In genomic region chr5:132243366-132243977, GRCh38 we compare ENCODE assay signal across 24 cellular contexts. TPM values are rescaled to one million over a fixed set of nuclear protein-coding genes. Genes with fewer than 3 reads are reported as not detected.
DNase-seq lines count a peak whose midpoint lies in the region; ATAC-seq and TF ChIP-seq lines count a peak whose summit lies in the region.
"Had no signal": no experiment of that assay in that cellular context is flagged by ENCODE, and none has a peak within 500 bp of the region (broad histone marks: within the 10 kb centered on the region; RNA-seq: fewer than 3 reads in every experiment).

No MANE protein-coding gene starts in this region.

- H3K4me3 Mint-ChIP-seq in activated naive CD4-positive, alpha-beta T cell treated with anti-CD3 and anti-CD28 coated beads, Interleukin-2, amount 10 ng/mL, durations not matched to agents 7 days and 5 days = no peak overlapping the region
- H3K4me3 Mint-ChIP-seq: activated CD8-positive, alpha-beta T cell treated with anti-CD3 and anti-CD28 coated beads for 36 hours; activated naive CD8-positive, alpha-beta T cell treated with anti-CD3 and anti-CD28 coated beads, Interleukin-2, amount 50 U/mL, for 24 hours; activated T-cell treated with anti-CD3 and anti-CD28 coated beads, Interleukin-2, amount 50 U/mL, for 4 hours; brain; H9; memory B cell had no signal

- CTCF ChIA-PET in activated naive CD4-positive, alpha-beta T cell treated with anti-CD3 and anti-CD28 coated beads, Interleukin-2, amount 10 ng/mL, durations not matched to agents 7 days and 5 days (lab: Charles Lee) = no interaction called here

- H3K27ac ChIP-seq in SJCRH30 = no peak overlapping the region
- H3K27ac ChIP-seq in gastroesophageal sphincter = no peak overlapping the region
- H3K27ac ChIP-seq: HL-60, RWPE1 had no signal

- 60 to 100% methylated on average over 1 to 2 of the region's 3 CpGs for WGBS in gastroesophageal sphincter (ENCODE audit: low coverage in 1 of 2), 2 donors

- no peak overlapping the region for H3K27ac Mint-ChIP-seq in activated naive CD4-positive, alpha-beta T cell treated with anti-CD3 and anti-CD28 coated beads, Interleukin-2, amount 10 ng/mL, durations not matched to agents 7 days and 5 days
- H3K27ac Mint-ChIP-seq: activated CD8-positive, alpha-beta T cell treated with anti-CD3 and anti-CD28 coated beads for 36 hours; activated naive CD8-positive, alpha-beta T cell treated with anti-CD3 and anti-CD28 coated beads, Interleukin-2, amount 50 U/mL, for 24 hours; brain; H9; memory B cell had no signal

- H3K27me3 ChIP-seq in SJCRH30 = no peaks in the 10 kb centered on the region
- H3K27me3 ChIP-seq in gastroesophageal sphincter = no peaks in the 10 kb centered on the region

- no peak overlapping the region for H3K4me3 ChIP-seq in SJCRH30
- no peak overlapping the region for H3K4me3 ChIP-seq in gastroesophageal sphincter

- no peak for TF ChIP-seq CTCF in gastroesophageal sphincter (IDR thresholded peaks at IDR 0.05)

- DNase-seq in activated naive CD4-positive, alpha-beta T cell treated with Interleukin-2 at 50 U/mL for 16 hours = peak; percentile 0
- no peak for DNase-seq in activated naive CD4-positive, alpha-beta T cell treated with anti-CD3 and anti-CD28 coated beads, Interleukin-2, amount 10 ng/mL, durations not matched to agents 7 days and 5 days
- peak; percentile 34 to 37 for DNase-seq in SJCRH30
- peak; percentile 36 for DNase-seq in islet precursor cell
- peak; percentile 14 for DNase-seq in ureter (ENCODE audit: low spot score)
- DNase-seq: activated CD8-positive, alpha-beta T cell treated with anti-CD3 and anti-CD28 coated beads for 36 hours; activated naive CD8-positive, alpha-beta T cell treated with anti-CD3 and anti-CD28 coated beads, Interleukin-2, amount 50 U/mL, for 24 hours; activated T-cell treated with anti-CD3 and anti-CD28 coated beads, Interleukin-2, amount 50 U/mL, for 4 hours; DMS 273 treated with DMSO at 0.1 percent for 48 hours; effector memory CD4-positive, alpha-beta T cell; H9; left cardiac atrium; NCI-H1105; NCI-H2081; NCI-H510A treated with DMSO at 0.1 percent for 48 hours; occipital lobe; retina had no signal

- TF ChIP-seq EP300 in gastroesophageal sphincter (IDR thresholded peaks at IDR 0.05) = no peak

- H3K36me3 Mint-ChIP-seq in activated naive CD4-positive, alpha-beta T cell treated with anti-CD3 and anti-CD28 coated beads, Interleukin-2, amount 10 ng/mL, durations not matched to agents 7 days and 5 days = no peaks in the 10 kb centered on the region

- peaks cover 48% of the 10 kb centered on the region for H3K27me3 Mint-ChIP-seq in activated naive CD4-positive, alpha-beta T cell treated with anti-CD3 and anti-CD28 coated beads, Interleukin-2, amount 10 ng/mL, durations not matched to agents 7 days and 5 days
- H3K27me3 Mint-ChIP-seq: activated CD8-positive, alpha-beta T cell treated with anti-CD3 and anti-CD28 coated beads for 36 hours had no signal

- ATAC-seq in gastroesophageal sphincter (no peak), HG02852 (IDR thresholded peaks at IDR 0.05; ENCODE audit: unreplicated experiment) (no peak), GM21825 (IDR thresholded peaks at IDR 0.05; ENCODE audit: unreplicated experiment) (no peak)
- ATAC-seq: activated CD8-positive, alpha-beta T cell treated with anti-CD3 and anti-CD28 coated beads for 36 hours; activated naive CD8-positive, alpha-beta T cell treated with anti-CD3 and anti-CD28 coated beads, Interleukin-2, amount 50 U/mL, for 24 hours; activated T-cell treated with anti-CD3 and anti-CD28 coated beads, Interleukin-2, amount 50 U/mL, for 4 hours; left cardiac atrium had no signal

- TF ChIP-seq POLR2A in gastroesophageal sphincter (IDR thresholded peaks at IDR 0.05) = no peak

- peaks cover 14% of the 10 kb centered on the region for H3K9me3 Mint-ChIP-seq in activated naive CD4-positive, alpha-beta T cell treated with anti-CD3 and anti-CD28 coated beads, Interleukin-2, amount 10 ng/mL, durations not matched to agents 7 days and 5 days

- H3K4me1 Mint-ChIP-seq in activated naive CD4-positive, alpha-beta T cell treated with anti-CD3 and anti-CD28 coated beads, Interleukin-2, amount 10 ng/mL, durations not matched to agents 7 days and 5 days = no peaks in the 10 kb centered on the region
- H3K4me1 Mint-ChIP-seq: activated naive CD8-positive, alpha-beta T cell treated with anti-CD3 and anti-CD28 coated beads, Interleukin-2, amount 50 U/mL, for 24 hours; brain; memory B cell had no signal

- H3K4me1 ChIP-seq in SJCRH30 = no peaks in the 10 kb centered on the region
- H3K4me1 ChIP-seq in gastroesophageal sphincter = no peaks in the 10 kb centered on the region

- H3K36me3 ChIP-seq in SJCRH30 (no peaks in the 10 kb centered on the region), gastroesophageal sphincter (no peaks in the 10 kb centered on the region)

- H3K9me3 ChIP-seq in SJCRH30 (replicated peaks) = peaks cover 8% of the 10 kb centered on the region
- H3K9me3 ChIP-seq in gastroesophageal sphincter = peaks cover 0 to 27% (median 0%) of the 10 kb centered on the region in 3 donors

RNA-seq across cellular contexts. Expression of gene PDLIM4, which starts 14.0 kb away (rescaled TPM):
- total RNA-seq in SJCRH30 (2014; rRNA removed; shearing (Covaris generic)) = 65.4 and 66.3 TPM in 2 replicates
- 33.9 TPM for total RNA-seq in ureter
- 100 to 1,000 TPM in 1 of 4 donors, 10 to 100 TPM in 3; 75.0 to 200 (median 92.7) TPM for total RNA-seq in gastroesophageal sphincter
- total RNA-seq: activated CD8-positive, alpha-beta T cell treated with anti-CD3 and anti-CD28 coated beads for 36 hours had no signal

RNA-seq across cellular contexts. Expression of gene P4HA2, which starts 15.8 kb away (rescaled TPM):
- total RNA-seq in SJCRH30 (2014; rRNA removed; shearing (Covaris generic)) = 75.5 and 77.7 TPM in 2 replicates
- total RNA-seq in ureter = 39.7 TPM
- 10 to 100 TPM; 32.8 to 48.7 (median 37.6) TPM for total RNA-seq in gastroesophageal sphincter

RNA-seq across cellular contexts. Expression of gene SLC22A4, which starts 50.7 kb away (rescaled TPM):
- 0.28 and 1.1 TPM in 2 replicates for total RNA-seq in SJCRH30 (2014; rRNA removed; shearing (Covaris generic))
- 3.1 TPM for total RNA-seq in ureter
- 1 to 10 TPM in 1 of 4 donors, under 1 TPM in 3; 0.25 to 1.1 (median 0.61) TPM for total RNA-seq in gastroesophageal sphincter
